In genomic region chr16:3874242-3874641, GRCh38 we compare ENCODE assay signal across 21 cellular contexts. TPM values are rescaled to one million over a fixed set of nuclear protein-coding genes. Genes with fewer than 3 reads are reported as not detected.
DNase-seq lines count a peak whose midpoint lies in the region; ATAC-seq and TF ChIP-seq lines count a peak whose summit lies in the region.
"Had no signal": no experiment of that assay in that cellular context is flagged by ENCODE, and none has a peak within 500 bp of the region (broad histone marks: within the 10 kb centered on the region; RNA-seq: fewer than 3 reads in every experiment).

No MANE protein-coding gene starts in this region.

- H3K9me3 Mint-ChIP-seq in activated naive CD8-positive, alpha-beta T cell (ENCODE audit: low read depth): no peaks in the 10 kb centered on the region
- no peaks in the 10 kb centered on the region for H3K9me3 Mint-ChIP-seq in activated naive CD8-positive, alpha-beta T cell treated with anti-CD3 and anti-CD28 coated beads, Interleukin-2, amount 50 U/mL, for 24 hours
- H3K9me3 Mint-ChIP-seq in activated CD4-positive, alpha-beta memory T cell treated with anti-CD3 and anti-CD28 coated beads for 36 hours: no peaks in the 10 kb centered on the region
- H3K9me3 Mint-ChIP-seq: activated naive CD4-positive, alpha-beta T cell treated with anti-CD3 and anti-CD28 coated beads, Interleukin-2, amount 50 U/mL, for 72 hours; CD8-positive, alpha-beta memory T cell had no signal

- peaks cover 97% of the 10 kb centered on the region for H3K4me1 Mint-ChIP-seq in activated naive CD8-positive, alpha-beta T cell (ENCODE audit: low read depth)
- peaks cover 93% of the 10 kb centered on the region for H3K4me1 Mint-ChIP-seq in activated naive CD8-positive, alpha-beta T cell treated with anti-CD3 and anti-CD28 coated beads, Interleukin-2, amount 50 U/mL, for 24 hours
- H3K4me1 Mint-ChIP-seq in activated CD4-positive, alpha-beta memory T cell treated with anti-CD3 and anti-CD28 coated beads for 36 hours (ENCODE audit: low read depth): peaks cover 95% of the 10 kb centered on the region

- TF ChIP-seq POLR2A in transverse colon (IDR thresholded peaks at IDR 0.05): no peak

- TF ChIP-seq CTCF in RWPE1 (conservative IDR thresholded peaks at IDR 0.05; ENCODE audit: low read depth) (no peak), mucosa of descending colon (IDR thresholded peaks at IDR 0.05) (no peak), transverse colon (IDR thresholded peaks at IDR 0.05) (no peak)

- H3K9me3 ChIP-seq in mucosa of descending colon (no peaks in the 10 kb centered on the region), transverse colon (no peaks in the 10 kb centered on the region)
- H3K9me3 ChIP-seq: vagina had no signal

- WGBS in transverse colon (ENCODE audit: low coverage in 1 of 2), 2 donors: 66% methylated on average over 8 of the region's 8 CpGs; no CpG with 5 or more reads in 1 of the 2 donors

- intact Hi-C loops in mucosa of descending colon (cut with DNase I, micrococcal nuclease): loop anchor here in 1 of 2 donors (10.0 kb wide), 1 partner anchor 179 kb away; no protein-coding TSS in a partner anchor
- intact Hi-C loops in transverse colon (cut with DNase I; ENCODE audit: low total_unique reads): loop anchor here (10.0 kb wide), 1 partner anchor 119 kb away; no protein-coding TSS in a partner anchor
- intact Hi-C loops in activated CD4-positive, alpha-beta memory T cell treated with anti-CD3 and anti-CD28 coated beads for 36 hours (cut with micrococcal nuclease): no loop called here

- TF ChIP-seq EP300 in transverse colon (IDR thresholded peaks at IDR 0.05; ENCODE audit: low read depth): no peak

- H3K4me3 Mint-ChIP-seq in activated naive CD8-positive, alpha-beta T cell: peak overlapping the region; percentile 5
- no peak overlapping the region for H3K4me3 Mint-ChIP-seq in activated naive CD8-positive, alpha-beta T cell treated with anti-CD3 and anti-CD28 coated beads, Interleukin-2, amount 50 U/mL, for 24 hours
- H3K4me3 Mint-ChIP-seq in activated CD4-positive, alpha-beta memory T cell treated with anti-CD3 and anti-CD28 coated beads for 36 hours: no peak overlapping the region

- peaks cover 4% of the 10 kb centered on the region for H3K36me3 Mint-ChIP-seq in activated naive CD8-positive, alpha-beta T cell
- peaks cover 16% of the 10 kb centered on the region for H3K36me3 Mint-ChIP-seq in activated naive CD8-positive, alpha-beta T cell treated with anti-CD3 and anti-CD28 coated beads, Interleukin-2, amount 50 U/mL, for 24 hours (ENCODE audit: low read depth)
- H3K36me3 Mint-ChIP-seq in activated CD4-positive, alpha-beta memory T cell treated with anti-CD3 and anti-CD28 coated beads for 36 hours: peaks cover 17% of the 10 kb centered on the region

- no peaks in the 10 kb centered on the region for H3K27me3 ChIP-seq in transverse colon
- H3K27me3 ChIP-seq: vagina had no signal

- DNase-seq in activated naive CD8-positive, alpha-beta T cell treated with anti-CD3 and anti-CD28 coated beads, Interleukin-2, amount 50 U/mL, for 24 hours: no peak
- no peak for DNase-seq in RWPE1 (ENCODE audit: low spot score)
- peak in 2 of 3 donors; percentile 37 to 67 for DNase-seq in mucosa of descending colon
- peak; percentile 37 for DNase-seq in transverse colon
- DNase-seq in activated CD4-positive, alpha-beta memory T cell treated with anti-CD3 and anti-CD28 coated beads for 36 hours: no peak
- DNase-seq: CD8-positive, alpha-beta memory T cell; DMS79 treated with DMSO at 0.1 percent for 48 hours; HCEC 1CT; head of caudate nucleus; left ventricle myocardium superior; NCI-H1092 treated with DMSO at 0.1 percent for 48 hours; NCI-H2107; NCI-H526; Right ventricle myocardium superior; stimulated activated CD4-positive, alpha-beta T cell treated with anti-CD3 and anti-CD28 coated beads, Interleukin-12 subunit alpha, Interleukin-12 subunit beta, amount 100 ng/mL, for 4 hours; stimulated activated CD8-positive, alpha-beta memory T cell treated with anti-CD3 and anti-CD28 coated beads, Interleukin-4, amount 100 ng/mL, for 48 hours had no signal

- H3K27ac ChIP-seq in RWPE1 (peak overlapping the region; percentile 1; the same call in 1 of the 2 replicates), transverse colon (peak overlapping the region in 2 of 4 donors; percentile 10 to 39)
- H3K27ac ChIP-seq: vagina had no signal

- in situ Hi-C loops in transverse colon (cut with MboI; ENCODE audit: low pct_ligation_motif_present in 1 of 4, low pct_unique_long_range_greater_than_20kb in 1 of 4, low sequenced_read_pairs in 3 of 4): loop anchor here in 1 of 4 donors (10.0 kb wide), 1 partner anchor 179 kb away; no protein-coding TSS in a partner anchor

- no peaks in the 10 kb centered on the region for H3K27me3 Mint-ChIP-seq in activated naive CD8-positive, alpha-beta T cell
- H3K27me3 Mint-ChIP-seq in activated naive CD8-positive, alpha-beta T cell treated with anti-CD3 and anti-CD28 coated beads, Interleukin-2, amount 50 U/mL, for 24 hours: no peaks in the 10 kb centered on the region
- H3K27me3 Mint-ChIP-seq in activated CD4-positive, alpha-beta memory T cell treated with anti-CD3 and anti-CD28 coated beads for 36 hours: no peaks in the 10 kb centered on the region

- H3K27ac Mint-ChIP-seq in activated naive CD8-positive, alpha-beta T cell: no peak overlapping the region
- H3K27ac Mint-ChIP-seq in activated naive CD8-positive, alpha-beta T cell treated with anti-CD3 and anti-CD28 coated beads, Interleukin-2, amount 50 U/mL, for 24 hours: no peak overlapping the region
- H3K27ac Mint-ChIP-seq in activated CD4-positive, alpha-beta memory T cell treated with anti-CD3 and anti-CD28 coated beads for 36 hours: no peak overlapping the region
- H3K27ac Mint-ChIP-seq: activated naive CD4-positive, alpha-beta T cell treated with anti-CD3 and anti-CD28 coated beads, Interleukin-2, amount 50 U/mL, for 72 hours had no signal

- ATAC-seq in activated naive CD8-positive, alpha-beta T cell treated with anti-CD3 and anti-CD28 coated beads, Interleukin-2, amount 50 U/mL, for 24 hours: no peak
- ATAC-seq in mucosa of descending colon: peak; percentile 68
- ATAC-seq in HG02623 (IDR thresholded peaks at IDR 0.05; ENCODE audit: unreplicated experiment): no peak
- ATAC-seq in GM19023 (IDR thresholded peaks at IDR 0.05; ENCODE audit: unreplicated experiment): no peak
- ATAC-seq: activated naive CD4-positive, alpha-beta T cell treated with anti-CD3 and anti-CD28 coated beads, Interleukin-2, amount 50 U/mL, for 72 hours had no signal

- H3K36me3 ChIP-seq in mucosa of descending colon (ENCODE audit: low read depth): no peaks in the 10 kb centered on the region
- no peaks in the 10 kb centered on the region for H3K36me3 ChIP-seq in transverse colon
- H3K36me3 ChIP-seq: vagina had no signal

- POLR2A ChIA-PET in RWPE1 (lab: Yijun Ruan, JAX; ENCODE audit: low non-redundant PET): no interaction called here
- POLR2A ChIA-PET in activated CD4-positive, alpha-beta memory T cell treated with anti-CD3 and anti-CD28 coated beads for 36 hours (lab: Charles Lee): no interaction called here

- CTCF ChIA-PET in RWPE1 (lab: Yijun Ruan, JAX): no interaction called here
- CTCF ChIA-PET in activated CD4-positive, alpha-beta memory T cell treated with anti-CD3 and anti-CD28 coated beads for 36 hours (lab: Charles Lee): no interaction called here

- H3K4me1 ChIP-seq in mucosa of descending colon (ENCODE audit: low read depth) (peaks cover 61% of the 10 kb centered on the region), transverse colon (peaks cover 49 to 90% (median 76%) of the 10 kb centered on the region in 4 donors)

- H3K4me3 ChIP-seq in mucosa of descending colon (no peak overlapping the region), transverse colon (no peak overlapping the region)
- H3K4me3 ChIP-seq: vagina had no signal

RNA-seq across cellular contexts. Expression of gene CREBBP, which starts 6.3 kb away (rescaled TPM):
- 100 to 1,000 TPM in 1 of 3 donors, 10 to 100 TPM in 2; 57.9 to 107 (median 81.6) TPM for total RNA-seq in mucosa of descending colon
- 100 to 1,000 TPM in 2 of 4 donors, 10 to 100 TPM in 2; 52.4 to 235 (median 98.7) TPM for total RNA-seq in transverse colon
- total RNA-seq in activated CD4-positive, alpha-beta memory T cell treated with anti-CD3 and anti-CD28 coated beads for 36 hours: 10 to 100 TPM; 26.6 to 29.5 TPM

Comparison
In these comparisons a context has a peak if more than half of its experiments do, and no peak if none do; other contexts are left out.
1. DNase-seq: peak in mucosa of descending colon (2 of 3) and transverse colon (single experiment); none in activated naive CD8-positive, alpha-beta T cell treated with anti-CD3 and anti-CD28 coated beads, Interleukin-2, amount 50 U/mL, for 24 hours (single experiment), RWPE1 (single experiment) and activated CD4-positive, alpha-beta memory T cell treated with anti-CD3 and anti-CD28 coated beads for 36 hours (single experiment).